29 cellular contexts compared by ENCODE assay signal in the genomic region with DNA sequence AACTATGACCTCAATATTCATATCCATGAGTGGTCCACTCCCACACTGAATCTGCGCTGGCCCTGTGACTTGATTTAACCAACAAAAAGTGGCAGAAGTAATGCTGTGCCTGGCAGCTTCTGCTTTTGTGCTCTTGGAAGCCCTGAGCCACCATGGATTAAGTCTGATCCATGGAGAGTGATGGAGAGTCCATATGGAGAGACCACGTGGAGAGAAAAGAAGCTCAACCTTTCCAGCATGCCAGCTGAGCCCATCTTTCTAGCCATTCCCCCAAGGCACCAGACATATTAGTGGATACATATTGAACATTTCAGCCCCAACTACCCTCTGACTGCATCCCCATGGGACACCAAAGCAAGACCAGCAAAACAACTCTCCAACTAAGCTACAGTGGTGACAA. TPM values are rescaled to one million over a fixed set of nuclear protein-coding genes. Genes with fewer than 3 reads are reported as not detected.
A peak's percentile ranks its signal among the peaks of the same experiment; 100 is the strongest.
DNase-seq lines count a peak whose midpoint lies in the region; ATAC-seq, FAIRE-seq and TF ChIP-seq lines count a peak whose summit lies in the region.
"Had no signal": no experiment of that assay in that cellular context is flagged by ENCODE, and none has a peak within 500 bp of the region (broad histone marks: within the 10 kb centered on the region; RNA-seq: fewer than 3 reads in every experiment).

No MANE protein-coding gene starts in this region.

- H3K4me3 Mint-ChIP-seq in brain, result no peak overlapping the region
- H3K4me3 Mint-ChIP-seq: CD4-positive, alpha-beta memory T cell; CD4-positive, CD25-positive, alpha-beta regulatory T cell; CD8-positive, alpha-beta memory T cell had no signal

- H3K9me3 Mint-ChIP-seq in brain, result peaks cover 0 to 4% (median 0%) of the 10 kb centered on the region in 5 experiments
- H3K9me3 Mint-ChIP-seq: CD8-positive, alpha-beta memory T cell had no signal

- peak overlapping the region in 4 of 5 experiments; percentile 0 to 88 (median 58) for H3K27ac Mint-ChIP-seq in brain
- H3K27ac Mint-ChIP-seq: CD14-positive monocyte; CD4-positive, alpha-beta memory T cell; CD4-positive, CD25-positive, alpha-beta regulatory T cell; CD8-positive, alpha-beta memory T cell had no signal

- H3K36me3 Mint-ChIP-seq in brain, result no peaks in the 10 kb centered on the region
- H3K36me3 Mint-ChIP-seq: CD14-positive monocyte; CD4-positive, alpha-beta memory T cell; CD4-positive, CD25-positive, alpha-beta regulatory T cell; CD8-positive, alpha-beta memory T cell had no signal

- H3K27me3 Mint-ChIP-seq in brain, result peaks cover 5% of the 10 kb centered on the region

- intact Hi-C loops in Right ventricle myocardium superior (cut with DNase I), result no loop called here

- no peak for TF ChIP-seq CTCF in brain (conservative IDR thresholded peaks at IDR 0.05)

- DNase-seq in NCI-H82 (lab: John Stamatoyannopoulos, UW) (peak; percentile 74), NCI-H82 treated with DMSO at 0.1 percent for 48 hours (lab: John Stamatoyannopoulos, UW; ENCODE audit: unreplicated experiment) (peak; percentile 54), retina (peak; percentile 41), SHP77 treated with DMSO at 0.1 percent for 48 hours (lab: John Stamatoyannopoulos, UW) (no peak), Right ventricle myocardium superior (no peak), HTR-8/SVneo (ENCODE audit: insufficient read length, low spot score) (no peak)
- DNase-seq: 8988T; ACHN; BE2C; C1 segment of cervical spinal cord; CD4-positive, alpha-beta memory T cell; CD4-positive, CD25-positive, alpha-beta regulatory T cell; CD8-positive, alpha-beta memory T cell; COR-L47; DMS 273 treated with DMSO at 0.1 percent for 48 hours; DMS153; DMS53; DMS79; DND-41; EL; GDM1 had no signal

- peaks cover 65% of the 10 kb centered on the region for H3K4me1 Mint-ChIP-seq in brain
- H3K4me1 Mint-ChIP-seq: CD14-positive monocyte; CD4-positive, CD25-positive, alpha-beta regulatory T cell; CD8-positive, alpha-beta memory T cell had no signal

- FAIRE-seq in HTR-8/SVneo (lab: Jason Lieb, UNC), result no peak
- FAIRE-seq: A204.1, GM12878, GM18507 had no signal

- ATAC-seq in Right ventricle myocardium superior (ENCODE audit: poor library complexity), result no peak
- ATAC-seq: GM12878 had no signal

RNA-seq across cellular contexts. Expression of a gene that starts 16.0 kb away (rescaled TPM):
- 0.97 TPM for polyA plus RNA-seq in brain (ENCODE audit: insufficient read depth, low read depth, low replicate concordance)
- total RNA-seq in Right ventricle myocardium superior, result 0.13 TPM
- total RNA-seq: CD4-positive, alpha-beta memory T cell; CD4-positive, CD25-positive, alpha-beta regulatory T cell; CD8-positive, alpha-beta memory T cell; G401; GM12878 had no signal
- polyA plus RNA-seq: AG04450; CD14-positive monocyte; CD4-positive, alpha-beta memory T cell; CD4-positive, CD25-positive, alpha-beta regulatory T cell; CD8-positive, alpha-beta memory T cell had no signal

RNA-seq across cellular contexts. Expression of a gene that starts 39.3 kb away (rescaled TPM):
- polyA plus RNA-seq in brain (ENCODE audit: insufficient read depth, low read depth, low replicate concordance), result 47.9 TPM
- total RNA-seq in Right ventricle myocardium superior, result 15.4 TPM
- total RNA-seq: CD4-positive, alpha-beta memory T cell; CD4-positive, CD25-positive, alpha-beta regulatory T cell; CD8-positive, alpha-beta memory T cell; Daoy; G401; GM12878 had no signal
- polyA plus RNA-seq: AG04450; CD14-positive monocyte; CD4-positive, alpha-beta memory T cell; CD4-positive, CD25-positive, alpha-beta regulatory T cell; CD8-positive, alpha-beta memory T cell had no signal

Comparison
In these comparisons a context has a peak if more than half of its experiments do, and no peak if none do; other contexts are left out.
1. DNase-seq: peak in NCI-H82 (single experiment), NCI-H82 treated with DMSO at 0.1 percent for 48 hours (single experiment) and retina (single experiment); none in SHP77 treated with DMSO at 0.1 percent for 48 hours (single experiment), Right ventricle myocardium superior (single experiment) and HTR-8/SVneo (single experiment).